ENCODE assay signal across 1 cellular context in genomic region chr12:92224685-92225331, GRCh38.
TF ChIP-seq lines count a peak whose summit lies in the region.

No MANE protein-coding gene starts in this region.

TF ChIP-seq in HepG2, 621 proteins besides CTCF, POLR2A, EP300 and RAD21 (continued from another document):
- TF ChIP-seq ZNF687 (CRISPR knock-in tag; IDR thresholded peaks at IDR 0.05) (no peak), FOSL1 (CRISPR knock-in tag; IDR thresholded peaks at IDR 0.05; ENCODE audit: borderline replicate concordance) (no peak), NFAT5 (CRISPR knock-in tag; IDR thresholded peaks at IDR 0.05) (no peak), TARDBP (CRISPR knock-in tag; IDR thresholded peaks at IDR 0.05) (no peak), ZNF672 (CRISPR knock-in tag; IDR thresholded peaks at IDR 0.05) (no peak), ZNF484 (CRISPR knock-in tag; IDR thresholded peaks at IDR 0.05; ENCODE audit: borderline replicate concordance, low read depth) (no peak), ZNF430 (CRISPR knock-in tag; IDR thresholded peaks at IDR 0.05) (no peak), RFX1 (IDR thresholded peaks at IDR 0.05) (no peak)
